1 cellular context compared by ENCODE assay signal in the genomic region with DNA sequence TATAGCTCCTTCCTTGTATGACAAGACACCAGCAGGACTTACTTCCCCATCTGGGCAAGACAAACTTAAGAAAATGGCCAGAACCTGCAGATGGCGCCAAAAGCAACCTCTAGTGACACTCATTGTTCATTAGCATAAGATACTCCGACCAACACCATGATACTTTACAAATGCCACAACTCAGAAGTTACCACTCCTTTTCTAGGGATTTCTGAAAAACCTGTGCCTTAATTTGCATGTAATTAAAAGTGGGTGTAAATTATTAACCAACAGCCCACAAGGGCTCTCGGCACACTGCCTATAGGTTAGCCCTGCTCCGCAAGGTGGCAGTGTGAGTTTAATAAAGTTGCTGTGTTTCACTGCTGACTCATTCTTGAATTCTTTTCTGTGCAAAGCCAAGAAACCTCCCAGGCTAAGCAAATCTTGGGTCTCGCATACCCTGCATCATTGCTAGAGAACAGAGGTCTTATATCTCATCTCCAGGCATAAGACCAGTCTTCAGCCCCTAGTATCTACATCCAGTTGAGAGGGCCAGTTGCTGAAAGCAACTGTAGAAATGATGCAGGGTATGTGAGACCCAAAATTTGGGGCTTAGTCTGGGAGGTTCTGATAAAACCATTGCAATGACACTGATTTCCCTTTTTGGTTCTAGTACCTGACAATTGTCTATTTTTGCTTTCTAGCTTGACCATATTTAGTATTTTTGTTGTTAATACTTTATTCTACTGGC.
TF ChIP-seq lines count a peak whose summit lies in the region.

No MANE protein-coding gene starts in this region.

TF ChIP-seq in K562, 482 proteins besides CTCF, POLR2A, EP300 and RAD21 (continued from another document and continues in another):
- TF ChIP-seq, protein P1, sequence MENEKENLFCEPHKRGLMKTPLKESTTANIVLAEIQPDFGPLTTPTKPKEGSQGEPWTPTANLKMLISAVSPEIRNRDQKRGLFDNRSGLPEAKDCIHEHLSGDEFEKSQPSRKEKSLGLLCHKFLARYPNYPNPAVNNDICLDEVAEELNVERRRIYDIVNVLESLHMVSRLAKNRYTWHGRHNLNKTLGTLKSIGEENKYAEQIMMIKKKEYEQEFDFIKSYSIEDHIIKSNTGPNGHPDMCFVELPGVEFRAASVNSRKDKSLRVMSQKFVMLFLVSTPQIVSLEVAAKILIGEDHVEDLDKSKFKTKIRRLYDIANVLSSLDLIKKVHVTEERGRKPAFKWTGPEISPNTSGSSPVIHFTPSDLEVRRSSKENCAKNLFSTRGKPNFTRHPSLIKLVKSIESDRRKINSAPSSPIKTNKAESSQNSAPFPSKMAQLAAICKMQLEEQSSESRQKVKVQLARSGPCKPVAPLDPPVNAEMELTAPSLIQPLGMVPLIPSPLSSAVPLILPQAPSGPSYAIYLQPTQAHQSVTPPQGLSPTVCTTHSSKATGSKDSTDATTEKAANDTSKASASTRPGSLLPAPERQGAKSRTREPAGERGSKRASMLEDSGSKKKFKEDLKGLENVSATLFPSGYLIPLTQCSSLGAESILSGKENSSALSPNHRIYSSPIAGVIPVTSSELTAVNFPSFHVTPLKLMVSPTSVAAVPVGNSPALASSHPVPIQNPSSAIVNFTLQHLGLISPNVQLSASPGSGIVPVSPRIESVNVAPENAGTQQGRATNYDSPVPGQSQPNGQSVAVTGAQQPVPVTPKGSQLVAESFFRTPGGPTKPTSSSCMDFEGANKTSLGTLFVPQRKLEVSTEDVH (IDR thresholded peaks at IDR 0.05; ENCODE audit: low read depth, partially characterized antibody) = peak; percentile 84
- TF ChIP-seq, protein P2, sequence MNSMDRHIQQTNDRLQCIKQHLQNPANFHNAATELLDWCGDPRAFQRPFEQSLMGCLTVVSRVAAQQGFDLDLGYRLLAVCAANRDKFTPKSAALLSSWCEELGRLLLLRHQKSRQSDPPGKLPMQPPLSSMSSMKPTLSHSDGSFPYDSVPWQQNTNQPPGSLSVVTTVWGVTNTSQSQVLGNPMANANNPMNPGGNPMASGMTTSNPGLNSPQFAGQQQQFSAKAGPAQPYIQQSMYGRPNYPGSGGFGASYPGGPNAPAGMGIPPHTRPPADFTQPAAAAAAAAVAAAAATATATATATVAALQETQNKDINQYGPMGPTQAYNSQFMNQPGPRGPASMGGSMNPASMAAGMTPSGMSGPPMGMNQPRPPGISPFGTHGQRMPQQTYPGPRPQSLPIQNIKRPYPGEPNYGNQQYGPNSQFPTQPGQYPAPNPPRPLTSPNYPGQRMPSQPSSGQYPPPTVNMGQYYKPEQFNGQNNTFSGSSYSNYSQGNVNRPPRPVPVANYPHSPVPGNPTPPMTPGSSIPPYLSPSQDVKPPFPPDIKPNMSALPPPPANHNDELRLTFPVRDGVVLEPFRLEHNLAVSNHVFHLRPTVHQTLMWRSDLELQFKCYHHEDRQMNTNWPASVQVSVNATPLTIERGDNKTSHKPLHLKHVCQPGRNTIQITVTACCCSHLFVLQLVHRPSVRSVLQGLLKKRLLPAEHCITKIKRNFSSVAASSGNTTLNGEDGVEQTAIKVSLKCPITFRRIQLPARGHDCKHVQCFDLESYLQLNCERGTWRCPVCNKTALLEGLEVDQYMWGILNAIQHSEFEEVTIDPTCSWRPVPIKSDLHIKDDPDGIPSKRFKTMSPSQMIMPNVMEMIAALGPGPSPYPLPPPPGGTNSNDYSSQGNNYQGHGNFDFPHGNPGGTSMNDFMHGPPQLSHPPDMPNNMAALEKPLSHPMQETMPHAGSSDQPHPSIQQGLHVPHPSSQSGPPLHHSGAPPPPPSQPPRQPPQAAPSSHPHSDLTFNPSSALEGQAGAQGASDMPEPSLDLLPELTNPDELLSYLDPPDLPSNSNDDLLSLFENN (IDR thresholded peaks at IDR 0.05; ENCODE audit: low read depth in 2 of 2, low read length in 2 of 2) = no peak
- TF ChIP-seq E2F3 (CRISPR knock-in tag; IDR thresholded peaks at IDR 0.05) = no peak
- TF ChIP-seq RERE (CRISPR knock-in tag; IDR thresholded peaks at IDR 0.05; ENCODE audit: borderline replicate concordance) = no peak
- TF ChIP-seq ZNF445 (CRISPR knock-in tag; IDR thresholded peaks at IDR 0.05; ENCODE audit: low read depth) = no peak
- TF ChIP-seq FOS (IDR thresholded peaks at IDR 0.05; ENCODE audit: extremely low read depth, insufficient read length) = no peak
- no peak for TF ChIP-seq SMAD3 (CRISPR knock-in tag; conservative IDR thresholded peaks at IDR 0.05)
- TF ChIP-seq HDAC1 (IDR thresholded peaks at IDR 0.05) = peak in 1 of 2 experiments; percentile 65; a peak in 2 of 4 replicates
- TF ChIP-seq, protein P3, sequence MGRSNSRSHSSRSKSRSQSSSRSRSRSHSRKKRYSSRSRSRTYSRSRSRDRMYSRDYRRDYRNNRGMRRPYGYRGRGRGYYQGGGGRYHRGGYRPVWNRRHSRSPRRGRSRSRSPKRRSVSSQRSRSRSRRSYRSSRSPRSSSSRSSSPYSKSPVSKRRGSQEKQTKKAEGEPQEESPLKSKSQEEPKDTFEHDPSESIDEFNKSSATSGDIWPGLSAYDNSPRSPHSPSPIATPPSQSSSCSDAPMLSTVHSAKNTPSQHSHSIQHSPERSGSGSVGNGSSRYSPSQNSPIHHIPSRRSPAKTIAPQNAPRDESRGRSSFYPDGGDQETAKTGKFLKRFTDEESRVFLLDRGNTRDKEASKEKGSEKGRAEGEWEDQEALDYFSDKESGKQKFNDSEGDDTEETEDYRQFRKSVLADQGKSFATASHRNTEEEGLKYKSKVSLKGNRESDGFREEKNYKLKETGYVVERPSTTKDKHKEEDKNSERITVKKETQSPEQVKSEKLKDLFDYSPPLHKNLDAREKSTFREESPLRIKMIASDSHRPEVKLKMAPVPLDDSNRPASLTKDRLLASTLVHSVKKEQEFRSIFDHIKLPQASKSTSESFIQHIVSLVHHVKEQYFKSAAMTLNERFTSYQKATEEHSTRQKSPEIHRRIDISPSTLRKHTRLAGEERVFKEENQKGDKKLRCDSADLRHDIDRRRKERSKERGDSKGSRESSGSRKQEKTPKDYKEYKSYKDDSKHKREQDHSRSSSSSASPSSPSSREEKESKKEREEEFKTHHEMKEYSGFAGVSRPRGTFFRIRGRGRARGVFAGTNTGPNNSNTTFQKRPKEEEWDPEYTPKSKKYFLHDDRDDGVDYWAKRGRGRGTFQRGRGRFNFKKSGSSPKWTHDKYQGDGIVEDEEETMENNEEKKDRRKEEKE (IDR thresholded peaks at IDR 0.05; ENCODE audit: borderline replicate concordance in 1 of 2, control insufficient read depth in 1 of 2, low read depth in 2 of 2, low read length in 1 of 2) = no peak
- no peak for TF ChIP-seq PHF8 (IDR thresholded peaks at IDR 0.05; ENCODE audit: borderline replicate concordance, low read length)
- peak; percentile 47 to 61 for TF ChIP-seq TRIM24 (IDR thresholded peaks at IDR 0.05)
- TF ChIP-seq PHB2 (IDR thresholded peaks at IDR 0.05; ENCODE audit: low read depth) = no peak
- TF ChIP-seq KLF16 (IDR thresholded peaks at IDR 0.05) = no peak; the same call in 1 of the 2 replicates
- TF ChIP-seq PHTF2 (CRISPR knock-in tag; IDR thresholded peaks at IDR 0.05) = no peak
- no peak for TF ChIP-seq GABPA (tag; conservative IDR thresholded peaks at IDR 0.05; ENCODE audit: low read depth)
- no peak for TF ChIP-seq ID3 (CRISPR knock-in tag; IDR thresholded peaks at IDR 0.05)
- no peak for TF ChIP-seq ID3 (tag; IDR thresholded peaks at IDR 0.05)
- TF ChIP-seq NCOA2 (IDR thresholded peaks at IDR 0.05; ENCODE audit: partially characterized antibody in 2 of 2) = peak; percentile 39 to 57
- no peak for TF ChIP-seq ETV5 (CRISPR knock-in tag; IDR thresholded peaks at IDR 0.05; ENCODE audit: low read depth)
- TF ChIP-seq, protein P4, sequence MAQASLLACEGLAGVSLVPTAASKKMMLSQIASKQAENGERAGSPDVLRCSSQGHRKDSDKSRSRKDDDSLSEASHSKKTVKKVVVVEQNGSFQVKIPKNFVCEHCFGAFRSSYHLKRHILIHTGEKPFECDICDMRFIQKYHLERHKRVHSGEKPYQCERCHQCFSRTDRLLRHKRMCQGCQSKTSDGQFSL (CRISPR knock-in tag; IDR thresholded peaks at IDR 0.05) = no peak
- TF ChIP-seq, protein P4 (tag; IDR thresholded peaks at IDR 0.05) = no peak
- TF ChIP-seq ZNF518B (CRISPR knock-in tag; IDR thresholded peaks at IDR 0.05) = no peak
- TF ChIP-seq POLR2AphosphoS5 (IDR thresholded peaks at IDR 0.05; ENCODE audit: control insufficient read depth, insufficient read depth, low read depth, low read length) = no peak; the same call in 1 of the 2 replicates
- no peak for TF ChIP-seq HNRNPLL (IDR thresholded peaks at IDR 0.05; ENCODE audit: low read depth, low read length, poor library complexity, severe bottlenecking)
- TF ChIP-seq EGR1 (conservative IDR thresholded peaks at IDR 0.05) = no peak
- TF ChIP-seq, protein P5, sequence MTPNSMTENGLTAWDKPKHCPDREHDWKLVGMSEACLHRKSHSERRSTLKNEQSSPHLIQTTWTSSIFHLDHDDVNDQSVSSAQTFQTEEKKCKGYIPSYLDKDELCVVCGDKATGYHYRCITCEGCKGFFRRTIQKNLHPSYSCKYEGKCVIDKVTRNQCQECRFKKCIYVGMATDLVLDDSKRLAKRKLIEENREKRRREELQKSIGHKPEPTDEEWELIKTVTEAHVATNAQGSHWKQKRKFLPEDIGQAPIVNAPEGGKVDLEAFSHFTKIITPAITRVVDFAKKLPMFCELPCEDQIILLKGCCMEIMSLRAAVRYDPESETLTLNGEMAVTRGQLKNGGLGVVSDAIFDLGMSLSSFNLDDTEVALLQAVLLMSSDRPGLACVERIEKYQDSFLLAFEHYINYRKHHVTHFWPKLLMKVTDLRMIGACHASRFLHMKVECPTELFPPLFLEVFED (CRISPR knock-in tag; conservative IDR thresholded peaks at IDR 0.05) = no peak
- TF ChIP-seq MXD1 (CRISPR knock-in tag; IDR thresholded peaks at IDR 0.05; ENCODE audit: borderline replicate concordance, poor library complexity, severe bottlenecking) = no peak
- no peak for TF ChIP-seq HDAC6 (IDR thresholded peaks at IDR 0.05; ENCODE audit: low read depth, low read length)
- TF ChIP-seq NR3C1 (CRISPR knock-in tag; IDR thresholded peaks at IDR 0.05) = no peak
- TF ChIP-seq CBX5 (IDR thresholded peaks at IDR 0.05; ENCODE audit: borderline replicate concordance, low read depth) = 0 out of 2 replicates have a peak, but pooled peaks have one; percentile 35
